ENCODE assay signal across 20 cellular contexts in the genomic region with DNA sequence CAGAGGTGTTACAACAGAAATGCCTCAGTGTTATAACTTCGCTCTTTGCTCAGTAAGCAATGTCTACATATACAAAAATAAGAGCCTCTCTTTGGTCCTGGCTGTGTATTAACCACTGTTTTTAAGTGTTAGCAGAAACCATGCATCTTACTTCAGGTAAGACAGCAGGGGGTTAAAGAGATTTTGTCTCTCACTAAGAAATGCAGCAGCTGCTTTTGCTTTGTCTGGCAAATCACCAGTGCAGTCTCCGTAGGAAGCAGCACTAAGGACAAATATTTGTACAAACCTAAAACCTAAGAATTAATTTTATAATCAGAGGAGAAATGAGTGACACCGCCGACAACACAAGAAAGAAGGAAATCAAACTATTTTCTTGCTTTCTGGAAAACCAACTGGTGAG. TPM values are rescaled to one million over a fixed set of nuclear protein-coding genes. Genes with fewer than 3 reads are reported as not detected.
DNase-seq lines count a peak whose midpoint lies in the region; ATAC-seq lines count a peak whose summit lies in the region.
"Had no signal": no experiment of that assay in that cellular context is flagged by ENCODE, and none has a peak within 500 bp of the region (broad histone marks: within the 10 kb centered on the region; RNA-seq: fewer than 3 reads in every experiment).

No MANE protein-coding gene starts in this region.

- H3K4me3 Mint-ChIP-seq in activated naive CD4-positive, alpha-beta T cell treated with anti-CD3 and anti-CD28 coated beads for 36 hours = no peak overlapping the region
- H3K4me3 Mint-ChIP-seq: CD8-positive, alpha-beta memory T cell had no signal

- H3K27me3 ChIP-seq in iPS-20b (ENCODE audit: insufficient read depth, low read length) = no peaks in the 10 kb centered on the region

- ATAC-seq in Right ventricle myocardium superior (ENCODE audit: poor library complexity) (no peak), HG03025 (IDR thresholded peaks at IDR 0.05; ENCODE audit: low FRiP score, unreplicated experiment) (no peak)

- DNase-seq in NCI-H1417 (lab: John Stamatoyannopoulos, UW) = peak in 2 of 3 experiments; percentile 27 to 65
- no peak for DNase-seq in NCI-H1417 treated with DMSO at 0.1 percent for 48 hours (lab: John Stamatoyannopoulos, UW)
- DNase-seq in COR-L47 (lab: John Stamatoyannopoulos, UW) = peak; percentile 23
- peak; percentile 75 for DNase-seq in NCI-H146 treated with DMSO at 0.1 percent for 48 hours (lab: John Stamatoyannopoulos, UW; ENCODE audit: unreplicated experiment)
- no peak for DNase-seq in Right ventricle myocardium superior
- no peak for DNase-seq in activated naive CD4-positive, alpha-beta T cell treated with anti-CD3 and anti-CD28 coated beads for 36 hours
- DNase-seq: CD8-positive, alpha-beta memory T cell; EL; GF-D8; Kasumi-1; NCI-H1694; NCI-H226; NCI-H524 treated with DMSO at 0.1 percent for 48 hours; RPMI8226 had no signal

- intact Hi-C loops in Right ventricle myocardium superior (cut with DNase I) = no loop called here
- intact Hi-C loops in activated naive CD4-positive, alpha-beta T cell treated with anti-CD3 and anti-CD28 coated beads for 36 hours (cut with micrococcal nuclease) = no loop called here

- no peaks in the 10 kb centered on the region for H3K4me1 Mint-ChIP-seq in activated naive CD4-positive, alpha-beta T cell treated with anti-CD3 and anti-CD28 coated beads for 36 hours (ENCODE audit: low read depth)
- H3K4me1 Mint-ChIP-seq: CD8-positive, alpha-beta memory T cell had no signal

- H3K27ac ChIP-seq in iPS-20b (ENCODE audit: low read length) = no peak overlapping the region
- H3K27ac ChIP-seq: PC-9, SK-N-MC had no signal

- H3K36me3 ChIP-seq in iPS-20b (ENCODE audit: insufficient read depth, low read depth, low read length) = no peaks in the 10 kb centered on the region

- H3K4me1 ChIP-seq in iPS-20b (ENCODE audit: insufficient read depth, low read length) = peaks cover 8% of the 10 kb centered on the region; the same call in 1 of the 2 replicates

- H3K4me3 ChIP-seq in iPS-20b (ENCODE audit: low read length) = no peak overlapping the region
- H3K4me3 ChIP-seq: PC-9, SK-N-MC had no signal

- H3K9me3 Mint-ChIP-seq in activated naive CD4-positive, alpha-beta T cell treated with anti-CD3 and anti-CD28 coated beads for 36 hours = no peaks in the 10 kb centered on the region
- H3K9me3 Mint-ChIP-seq: CD8-positive, alpha-beta memory T cell had no signal

- H3K9ac ChIP-seq in iPS-20b (ENCODE audit: low read depth, low read length) = 0 out of 2 replicates have a peak overlapping the region, but pooled peaks have one; percentile 29

- H3K27ac Mint-ChIP-seq in activated naive CD4-positive, alpha-beta T cell treated with anti-CD3 and anti-CD28 coated beads for 36 hours = no peak overlapping the region
- H3K27ac Mint-ChIP-seq: CD8-positive, alpha-beta memory T cell had no signal

- no peaks in the 10 kb centered on the region for H3K36me3 Mint-ChIP-seq in activated naive CD4-positive, alpha-beta T cell treated with anti-CD3 and anti-CD28 coated beads for 36 hours (ENCODE audit: low read depth)
- H3K36me3 Mint-ChIP-seq: CD8-positive, alpha-beta memory T cell had no signal

- no peaks in the 10 kb centered on the region for H3K27me3 Mint-ChIP-seq in activated naive CD4-positive, alpha-beta T cell treated with anti-CD3 and anti-CD28 coated beads for 36 hours (ENCODE audit: low read depth)

- CTCF ChIA-PET in activated naive CD4-positive, alpha-beta T cell treated with anti-CD3 and anti-CD28 coated beads for 36 hours (lab: Charles Lee) = no interaction called here

- H3K9me3 ChIP-seq in iPS-20b (ENCODE audit: insufficient read depth, low read depth, low read length) = no peaks in the 10 kb centered on the region

RNA-seq across cellular contexts. Expression of a gene that starts 0.8 kb away (rescaled TPM):
- not detected for total RNA-seq in Right ventricle myocardium superior
- total RNA-seq in activated naive CD4-positive, alpha-beta T cell treated with anti-CD3 and anti-CD28 coated beads for 36 hours = not detected
- total RNA-seq: CD8-positive, alpha-beta memory T cell; H4; MCF 10A; PC-9 had no signal

RNA-seq across cellular contexts. Expression of a gene that starts 25.6 kb away (rescaled TPM):
- total RNA-seq in Right ventricle myocardium superior = 87.4 TPM
- total RNA-seq in activated naive CD4-positive, alpha-beta T cell treated with anti-CD3 and anti-CD28 coated beads for 36 hours = 10 to 100 TPM; 48.5 to 50.8 TPM

Comparison
In these comparisons a context has a peak if more than half of its experiments do, and no peak if none do; other contexts are left out.
1. DNase-seq: peak in NCI-H1417 (2 of 3), COR-L47 (single experiment) and NCI-H146 treated with DMSO at 0.1 percent for 48 hours (single experiment); none in NCI-H1417 treated with DMSO at 0.1 percent for 48 hours (single experiment), Right ventricle myocardium superior (single experiment) and activated naive CD4-positive, alpha-beta T cell treated with anti-CD3 and anti-CD28 coated beads for 36 hours (single experiment).